9 cellular contexts compared by ENCODE assay signal in genomic region chr6:12410946-12411345, GRCh38.
"Had no signal": no experiment of that assay in that cellular context is flagged by ENCODE, and none has a peak within 500 bp of the region (broad histone marks: within the 10 kb centered on the region; RNA-seq: fewer than 3 reads in every experiment).

No MANE protein-coding gene starts in this region.

- H3K4me3 ChIP-seq: GM23338, K562 had no signal

- FAIRE-seq: H1, H54, HTR-8/SVneo, K562 had no signal

- H3K27ac ChIP-seq: KMS-11 had no signal

- DNase-seq: H9, HCEC 1CT, IMR-90 had no signal

- H3K4me2 ChIP-seq: GM23338, KMS-11 had no signal

- H3K9ac ChIP-seq: KMS-11 had no signal

- H2AFZ ChIP-seq: GM23338 had no signal
